ENCODE assay signal across 23 cellular contexts in genomic region chr6:11631008-11631407, GRCh38.
A peak's percentile ranks its signal among the peaks of the same experiment; 100 is the strongest.
DNase-seq lines count a peak whose midpoint lies in the region; ATAC-seq and TF ChIP-seq lines count a peak whose summit lies in the region.
"Had no signal": no experiment of that assay in that cellular context is flagged by ENCODE, and none has a peak within 500 bp of the region (broad histone marks: within the 10 kb centered on the region; RNA-seq: fewer than 3 reads in every experiment).

No MANE protein-coding gene starts in this region.

- H3K9me3 ChIP-seq in Caco-2 = no peaks in the 10 kb centered on the region
- no peaks in the 10 kb centered on the region for H3K9me3 ChIP-seq in lower lobe of right lung
- no peaks in the 10 kb centered on the region for H3K9me3 ChIP-seq in spleen

- H3K4me1 ChIP-seq in Caco-2 (peaks cover 16% of the 10 kb centered on the region), lower lobe of right lung (peaks cover 23% of the 10 kb centered on the region), spleen (peaks cover 0 to 5% (median 0%) of the 10 kb centered on the region in 6 donors)

- no peaks in the 10 kb centered on the region for H3K36me3 Mint-ChIP-seq in Caco-2 (ENCODE audit: insufficient read depth, unreplicated experiment)
- H3K36me3 Mint-ChIP-seq in activated T-cell treated with anti-CD3 and anti-CD28 coated beads, Interleukin-2, amount 50 U/mL, for 24 hours (ENCODE audit: low read depth) = no peaks in the 10 kb centered on the region
- H3K36me3 Mint-ChIP-seq: CD8-positive, alpha-beta T cell had no signal

- POLR2A ChIA-PET in Caco-2 (lab: Charles Lee) = no interaction called here

- H3K9me3 Mint-ChIP-seq in Caco-2 (ENCODE audit: unreplicated experiment) = no peaks in the 10 kb centered on the region
- no peaks in the 10 kb centered on the region for H3K9me3 Mint-ChIP-seq in activated T-cell treated with anti-CD3 and anti-CD28 coated beads, Interleukin-2, amount 50 U/mL, for 24 hours
- H3K9me3 Mint-ChIP-seq: CD8-positive, alpha-beta T cell; H9; HFFc6 had no signal

- H3K27me3 Mint-ChIP-seq in Caco-2 (ENCODE audit: insufficient read depth, unreplicated experiment) = no peaks in the 10 kb centered on the region
- H3K27me3 Mint-ChIP-seq in activated T-cell treated with anti-CD3 and anti-CD28 coated beads, Interleukin-2, amount 50 U/mL, for 24 hours = peaks cover 14% of the 10 kb centered on the region

- H3K36me3 ChIP-seq in Caco-2 (ENCODE audit: control insufficient read depth, insufficient read depth, low read length) (no peaks in the 10 kb centered on the region), lower lobe of right lung (no peaks in the 10 kb centered on the region), spleen (no peaks in the 10 kb centered on the region)

- WGBS in spleen, 5 donors = 63 to 78% (median 68%) methylated on average over 7 of the region's 7 CpGs

- ATAC-seq in lower lobe of right lung = no peak
- ATAC-seq: CD8-positive, alpha-beta T cell; K562 had no signal

- H3K27ac ChIP-seq in lower lobe of right lung = peak overlapping the region; percentile 44
- H3K27ac ChIP-seq in spleen = peak overlapping the region in 6 of 8 donors; percentile 26 to 72 (median 35)
- H3K27ac ChIP-seq in coronary artery = no peak overlapping the region
- H3K27ac ChIP-seq: GM23248, RWPE1 had no signal

- CTCF ChIA-PET in Caco-2 (lab: Charles Lee) = no interaction called here

- no peak for TF ChIP-seq POLR2A in spleen (IDR thresholded peaks at IDR 0.05)

- H3K4me1 Mint-ChIP-seq in Caco-2 (ENCODE audit: low read depth, unreplicated experiment) = no peaks in the 10 kb centered on the region
- H3K4me1 Mint-ChIP-seq in activated T-cell treated with anti-CD3 and anti-CD28 coated beads, Interleukin-2, amount 50 U/mL, for 24 hours (ENCODE audit: low read depth) = no peaks in the 10 kb centered on the region

- no TSS peak for BruUV-seq in Caco-2 (replicated peaks; lab: Mats Ljungman, UMichigan)

- peak overlapping the region; percentile 35 for H3K27ac Mint-ChIP-seq in Caco-2 (ENCODE audit: unreplicated experiment)
- no peak overlapping the region for H3K27ac Mint-ChIP-seq in activated T-cell treated with anti-CD3 and anti-CD28 coated beads, Interleukin-2, amount 50 U/mL, for 24 hours
- H3K27ac Mint-ChIP-seq: CD8-positive, alpha-beta T cell had no signal

- H3K27me3 ChIP-seq in Caco-2 (replicated peaks; ENCODE audit: control insufficient read depth, insufficient read depth, low read length) = no peaks in the 10 kb centered on the region
- H3K27me3 ChIP-seq in lower lobe of right lung (ENCODE audit: low read depth) = no peaks in the 10 kb centered on the region
- no peaks in the 10 kb centered on the region for H3K27me3 ChIP-seq in spleen (replicated peaks in 1 of 7)

- TF ChIP-seq CTCF in Caco-2 (IDR thresholded peaks at IDR 0.05; ENCODE audit: insufficient read depth in 1 of 2, low read depth in 1 of 2, low read length in 1 of 2, severe bottlenecking in 1 of 2, unreplicated experiment in 1 of 2) (no peak), lower lobe of right lung (IDR thresholded peaks at IDR 0.05) (no peak), spleen (IDR thresholded peaks at IDR 0.05 in 8 of 11, conservative IDR thresholded peaks at IDR 0.05 in 3 of 11) (no peak), coronary artery (IDR thresholded peaks at IDR 0.05) (no peak)

- DNase-seq in Caco-2 (no peak), NCI-H2171 (lab: John Stamatoyannopoulos, UW) (peak; percentile 5), lower lobe of right lung (no peak), spleen (no peak), NCI-H526 treated with DMSO at 0.1 percent for 48 hours (lab: John Stamatoyannopoulos, UW) (no peak), coronary artery (ENCODE audit: low spot score) (no peak)
- no peak for DNase-seq in activated T-cell treated with anti-CD3 and anti-CD28 coated beads, Interleukin-2, amount 50 U/mL, for 24 hours
- DNase-seq: C1 segment of cervical spinal cord; Calu3; CD8-positive, alpha-beta T cell; DMS153; GM23248; H9; HFFc6; MM.1S; NCI-H1092; NCI-H1436; NCI-H1930; NCI-H345; NCI-H524 treated with DMSO at 0.1 percent for 48 hours; SHP77 treated with DMSO at 0.1 percent for 48 hours had no signal

- intact Hi-C loops in Caco-2 (cut with micrococcal nuclease; ENCODE audit: unreplicated experiment) (loop anchor here (5.0 kb wide), 1 partner anchor 44 kb away; no protein-coding TSS in a partner anchor), lower lobe of right lung (cut with DNase I) (no loop called here), spleen (cut with DNase I; ENCODE audit: low total_unique reads) (no loop called here)

- H3K4me3 ChIP-seq in Caco-2 (ENCODE audit: low read depth, low read length) (no peak overlapping the region), lower lobe of right lung (no peak overlapping the region), spleen (no peak overlapping the region), coronary artery (no peak overlapping the region)
- H3K4me3 ChIP-seq: GM23248, K562 had no signal

- no peak overlapping the region for H3K4me3 Mint-ChIP-seq in Caco-2 (ENCODE audit: unreplicated experiment)
- no peak overlapping the region for H3K4me3 Mint-ChIP-seq in activated T-cell treated with anti-CD3 and anti-CD28 coated beads, Interleukin-2, amount 50 U/mL, for 24 hours
- H3K4me3 Mint-ChIP-seq: CD8-positive, alpha-beta T cell; H9; HFFc6 had no signal

Comparison
In these comparisons a context has a peak if more than half of its experiments do, and no peak if none do; other contexts are left out.
1. H3K27ac ChIP-seq: peak in lower lobe of right lung (single experiment) and spleen (6 of 8); none in coronary artery (0 of 2).